Comparison of ENCODE assay signal across 8 cellular contexts in the genomic region with DNA sequence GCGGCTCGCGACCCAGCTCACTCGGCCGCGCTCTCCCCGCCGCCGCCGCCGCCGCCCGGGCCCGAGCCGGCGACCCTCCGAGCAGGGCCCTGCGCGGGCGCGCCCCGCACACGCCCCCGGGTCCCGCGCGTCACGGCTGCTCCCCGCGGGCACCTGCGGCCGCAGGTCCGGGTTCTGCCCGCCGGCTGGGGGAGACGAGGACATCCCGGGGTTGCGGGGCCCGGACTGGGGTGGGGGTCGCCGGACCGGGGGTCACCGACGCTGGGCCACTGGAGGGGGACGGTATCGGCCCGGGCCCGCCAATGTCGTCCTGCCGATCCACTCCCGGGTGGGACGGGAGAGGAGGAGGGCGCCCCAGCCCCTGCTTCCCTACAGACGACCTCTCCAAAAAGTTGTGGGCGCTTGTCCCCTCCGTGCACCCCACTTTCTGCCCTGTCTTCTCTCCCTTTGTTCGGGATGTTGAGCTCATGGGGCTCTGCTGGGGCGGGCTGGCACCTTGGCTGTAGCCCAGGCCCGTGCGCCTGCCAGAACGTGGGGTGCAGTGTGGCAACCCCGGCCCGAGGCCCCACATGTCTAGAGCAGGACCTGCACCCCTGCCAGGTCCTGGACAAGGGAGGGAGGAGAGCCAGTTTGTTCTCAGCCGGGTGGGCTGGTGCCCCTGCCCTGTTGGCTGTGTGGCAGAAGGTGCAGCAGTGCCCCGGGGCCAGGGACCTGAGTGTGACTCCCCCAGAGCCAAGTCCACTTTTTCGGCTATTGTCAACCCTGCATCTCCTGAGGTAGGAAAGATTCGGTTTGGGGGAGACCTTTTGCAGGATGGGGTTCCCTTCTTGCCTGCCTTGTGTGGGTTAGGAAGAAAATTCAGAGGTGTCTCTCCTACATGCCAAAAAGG. TPM values are rescaled to one million over a fixed set of nuclear protein-coding genes. Genes with fewer than 3 reads are reported as not detected.
DNase-seq lines count a peak whose midpoint lies in the region; ATAC-seq and TF ChIP-seq lines count a peak whose summit lies in the region.

No MANE protein-coding gene starts in this region.

- H3K27me3 ChIP-seq in ACC112 (ENCODE audit: insufficient read depth, low read length) = no peaks in the 10 kb centered on the region

- peak overlapping the region; percentile 52 for H3K27ac Mint-ChIP-seq in activated CD8-positive, alpha-beta memory T cell treated with anti-CD3 and anti-CD28 coated beads, Interleukin-2, amount 10 ng/mL, durations not matched to agents 7 days and 5 days
- H3K27ac Mint-ChIP-seq in glutamatergic neuron (ENCODE audit: unreplicated experiment) = peak overlapping the region; percentile 64

- ATAC-seq in GM21381 (IDR thresholded peaks at IDR 0.05; ENCODE audit: unreplicated experiment) (peak; percentile 36), sciatic nerve (peak; percentile 22)
- no peak for ATAC-seq in activated CD8-positive, alpha-beta memory T cell treated with anti-CD3 and anti-CD28 coated beads, Interleukin-2, amount 10 ng/mL, durations not matched to agents 7 days and 5 days

- H3K9me3 Mint-ChIP-seq in activated CD8-positive, alpha-beta memory T cell treated with anti-CD3 and anti-CD28 coated beads, Interleukin-2, amount 10 ng/mL, durations not matched to agents 7 days and 5 days (ENCODE audit: low read depth) = no peaks in the 10 kb centered on the region
- H3K9me3 Mint-ChIP-seq in glutamatergic neuron (ENCODE audit: unreplicated experiment) = peaks cover 17% of the 10 kb centered on the region

- H3K36me3 ChIP-seq in ACC112 (ENCODE audit: insufficient read depth, low read length) = no peaks in the 10 kb centered on the region

- peaks cover 40% of the 10 kb centered on the region for H3K4me1 Mint-ChIP-seq in activated CD8-positive, alpha-beta memory T cell treated with anti-CD3 and anti-CD28 coated beads, Interleukin-2, amount 10 ng/mL, durations not matched to agents 7 days and 5 days
- peaks cover 33% of the 10 kb centered on the region for H3K4me1 Mint-ChIP-seq in glutamatergic neuron (ENCODE audit: low read depth, unreplicated experiment)

- peak overlapping the region; percentile 83 for H3K4me3 Mint-ChIP-seq in activated CD8-positive, alpha-beta memory T cell treated with anti-CD3 and anti-CD28 coated beads, Interleukin-2, amount 10 ng/mL, durations not matched to agents 7 days and 5 days
- peak overlapping the region; percentile 84 for H3K4me3 Mint-ChIP-seq in glutamatergic neuron (ENCODE audit: unreplicated experiment)

- CTCF ChIA-PET in activated CD8-positive, alpha-beta memory T cell treated with anti-CD3 and anti-CD28 coated beads, Interleukin-2, amount 10 ng/mL, durations not matched to agents 7 days and 5 days (lab: Charles Lee) = interaction anchor here (1.4 to 2.3 kb wide), 2 partner anchors 10 to 14 kb away, joined by 3 to 12 read pairs; no protein-coding TSS in a partner anchor

- H3K36me3 Mint-ChIP-seq in activated CD8-positive, alpha-beta memory T cell treated with anti-CD3 and anti-CD28 coated beads, Interleukin-2, amount 10 ng/mL, durations not matched to agents 7 days and 5 days = no peaks in the 10 kb centered on the region
- H3K36me3 Mint-ChIP-seq in glutamatergic neuron (ENCODE audit: unreplicated experiment) = no peaks in the 10 kb centered on the region

- intact Hi-C loops in sciatic nerve (cut with DNase I) = loop anchor here (2.0 kb wide), 1 partner anchor 93 kb away; no protein-coding TSS in a partner anchor

- no peak overlapping the region for H3K27ac ChIP-seq in ACC112 (ENCODE audit: low read depth, low read length)

- no peak for TF ChIP-seq CTCF in glutamatergic neuron (IDR thresholded peaks at IDR 0.05; ENCODE audit: partially characterized antibody, unreplicated experiment)

- no peak for DNase-seq in activated CD8-positive, alpha-beta memory T cell treated with anti-CD3 and anti-CD28 coated beads, Interleukin-2, amount 10 ng/mL, durations not matched to agents 7 days and 5 days
- DNase-seq in glutamatergic neuron = no peak
- peak; percentile 64 for DNase-seq in sciatic nerve (ENCODE audit: low spot score)
- no peak for DNase-seq in epidermal melanocyte (ENCODE audit: insufficient read length, low spot score)
- DNase-seq in NCI-H345 (lab: John Stamatoyannopoulos, UW) = no peak
- DNase-seq in SW 1271 (lab: John Stamatoyannopoulos, UW) = no peak

- peaks cover 6% of the 10 kb centered on the region for H3K4me1 ChIP-seq in ACC112 (ENCODE audit: control insufficient read depth, insufficient read depth, low read length, unreplicated experiment)

- peaks cover 2% of the 10 kb centered on the region for H3K27me3 Mint-ChIP-seq in activated CD8-positive, alpha-beta memory T cell treated with anti-CD3 and anti-CD28 coated beads, Interleukin-2, amount 10 ng/mL, durations not matched to agents 7 days and 5 days
- peaks cover 17% of the 10 kb centered on the region for H3K27me3 Mint-ChIP-seq in glutamatergic neuron (ENCODE audit: unreplicated experiment)

- H2AFZ ChIP-seq in ACC112 (ENCODE audit: low read length, unreplicated experiment) = no peak overlapping the region

- H3K4me3 ChIP-seq in ACC112 (ENCODE audit: low read depth, low read length) = peak overlapping the region; percentile 74

- H3K79me2 ChIP-seq in ACC112 (ENCODE audit: control insufficient read depth, insufficient read depth, low read length, unreplicated experiment) = no peaks in the 10 kb centered on the region

RNA-seq across cellular contexts. Expression of a gene that starts 40.2 kb away (rescaled TPM):
- total RNA-seq in activated CD8-positive, alpha-beta memory T cell treated with anti-CD3 and anti-CD28 coated beads, Interleukin-2, amount 10 ng/mL, durations not matched to agents 7 days and 5 days = under 1 TPM; 0.06 to 0.12 TPM
- 0.27 TPM for total RNA-seq in glutamatergic neuron (ENCODE audit: unreplicated experiment)
- 1.9 TPM for total RNA-seq in sciatic nerve

RNA-seq across cellular contexts. Expression of a gene that starts 42.6 kb away (rescaled TPM):
- total RNA-seq in activated CD8-positive, alpha-beta memory T cell treated with anti-CD3 and anti-CD28 coated beads, Interleukin-2, amount 10 ng/mL, durations not matched to agents 7 days and 5 days = 10 to 100 TPM; 35.4 to 44.6 TPM
- total RNA-seq in glutamatergic neuron (ENCODE audit: unreplicated experiment) (85.7 TPM), sciatic nerve (51.5 TPM)
